ENCODE assay signal across 8 cellular contexts in genomic region chr12:92363295-92364146, GRCh38.
A peak's percentile ranks its signal among the peaks of the same experiment; 100 is the strongest.
DNase-seq lines count a peak whose midpoint lies in the region; ATAC-seq and TF ChIP-seq lines count a peak whose summit lies in the region.

No MANE protein-coding gene starts in this region.

- peak; percentile 75 for TF ChIP-seq POLR2A in GM18526 (IDR thresholded peaks at IDR 0.05; ENCODE audit: extremely low read depth, insufficient read length)

- peaks cover 46% of the 10 kb centered on the region for H3K9me3 Mint-ChIP-seq in activated naive CD4-positive, alpha-beta T cell treated with anti-CD3 and anti-CD28 coated beads, Interleukin-2, amount 10 ng/mL, durations not matched to agents 7 days and 5 days
- no peaks in the 10 kb centered on the region for H3K9me3 Mint-ChIP-seq in progenitor cell of endocrine pancreas (ENCODE audit: low read depth)

- peaks cover 48% of the 10 kb centered on the region for H3K36me3 Mint-ChIP-seq in activated naive CD4-positive, alpha-beta T cell treated with anti-CD3 and anti-CD28 coated beads, Interleukin-2, amount 10 ng/mL, durations not matched to agents 7 days and 5 days
- no peaks in the 10 kb centered on the region for H3K36me3 Mint-ChIP-seq in progenitor cell of endocrine pancreas (ENCODE audit: insufficient read depth)

- peak overlapping the region; percentile 61 for H3K4me3 Mint-ChIP-seq in activated naive CD4-positive, alpha-beta T cell treated with anti-CD3 and anti-CD28 coated beads, Interleukin-2, amount 10 ng/mL, durations not matched to agents 7 days and 5 days
- H3K4me3 Mint-ChIP-seq in progenitor cell of endocrine pancreas (ENCODE audit: low read depth) = no peak overlapping the region

- DNase-seq in NOMO-1 treated with dmso at 0.1 percent for 144 hours (lab: John Stamatoyannopoulos, UW; ENCODE audit: unreplicated experiment) (peak; percentile 66), hippocampal formation (lab: John Stamatoyannopoulos, UW) (peak; percentile 41 to 44), cerebellum (ENCODE audit: low spot score) (no peak), progenitor cell of endocrine pancreas (ENCODE audit: low spot score, unreplicated experiment) (no peak)
- peak; percentile 65 for DNase-seq in activated naive CD4-positive, alpha-beta T cell treated with anti-CD3 and anti-CD28 coated beads, Interleukin-2, amount 10 ng/mL, durations not matched to agents 7 days and 5 days
- peak; percentile 32 for DNase-seq in stimulated activated CD4-positive, alpha-beta T cell treated with anti-CD3 and anti-CD28 coated beads, Interleukin-2, amount 100 ng/mL, for 4 hours (ENCODE audit: low read depth)

- H3K4me1 Mint-ChIP-seq in activated naive CD4-positive, alpha-beta T cell treated with anti-CD3 and anti-CD28 coated beads, Interleukin-2, amount 10 ng/mL, durations not matched to agents 7 days and 5 days = peaks cover 62% of the 10 kb centered on the region
- peaks cover 38% of the 10 kb centered on the region for H3K4me1 Mint-ChIP-seq in progenitor cell of endocrine pancreas (ENCODE audit: low read depth)

- ATAC-seq in HG02759 (IDR thresholded peaks at IDR 0.05; ENCODE audit: unreplicated experiment) = peak; percentile 71

- no peaks in the 10 kb centered on the region for H3K27me3 Mint-ChIP-seq in activated naive CD4-positive, alpha-beta T cell treated with anti-CD3 and anti-CD28 coated beads, Interleukin-2, amount 10 ng/mL, durations not matched to agents 7 days and 5 days
- H3K27me3 Mint-ChIP-seq in progenitor cell of endocrine pancreas = no peaks in the 10 kb centered on the region

- CTCF ChIA-PET in activated naive CD4-positive, alpha-beta T cell treated with anti-CD3 and anti-CD28 coated beads, Interleukin-2, amount 10 ng/mL, durations not matched to agents 7 days and 5 days (lab: Charles Lee) = interaction anchor here (0.6 to 2.5 kb wide), 9 partner anchors 10 to 217 kb away, joined by 3 to 17 read pairs (median 4); partner anchors contain the start of gene BTG1

- no peak for TF ChIP-seq CTCF in progenitor cell of endocrine pancreas (IDR thresholded peaks at IDR 0.05; ENCODE audit: unreplicated experiment)

- H3K27ac Mint-ChIP-seq in activated naive CD4-positive, alpha-beta T cell treated with anti-CD3 and anti-CD28 coated beads, Interleukin-2, amount 10 ng/mL, durations not matched to agents 7 days and 5 days = peak overlapping the region; percentile 81
- H3K27ac Mint-ChIP-seq in progenitor cell of endocrine pancreas = no peak overlapping the region

Comparison
In these comparisons a context has a peak if more than half of its experiments do, and no peak if none do; other contexts are left out.
1. DNase-seq: peak in NOMO-1 treated with dmso at 0.1 percent for 144 hours (single experiment), activated naive CD4-positive, alpha-beta T cell treated with anti-CD3 and anti-CD28 coated beads, Interleukin-2, amount 10 ng/mL, durations not matched to agents 7 days and 5 days (single experiment), hippocampal formation (2 of 2) and stimulated activated CD4-positive, alpha-beta T cell treated with anti-CD3 and anti-CD28 coated beads, Interleukin-2, amount 100 ng/mL, for 4 hours (single experiment); none in cerebellum (single experiment) and progenitor cell of endocrine pancreas (single experiment).